ENCODE assay signal across 1 cellular context in genomic region chr3:113533534-113533892, GRCh38.
TF ChIP-seq lines count a peak whose summit lies in the region.

No MANE protein-coding gene starts in this region.

TF ChIP-seq in GM12878, 131 proteins besides CTCF, POLR2A, EP300 and RAD21:
- TF ChIP-seq NBN (IDR thresholded peaks at IDR 0.05): 0 out of 2 replicates have a peak, but pooled peaks have one; percentile 13
- peak; percentile 58; the same call in 1 of the 2 replicates for TF ChIP-seq CREB1 (IDR thresholded peaks at IDR 0.05; ENCODE audit: low read depth)
- TF ChIP-seq SPI1 (IDR thresholded peaks at IDR 0.05; ENCODE audit: borderline replicate concordance, insufficient read depth, low read depth, low read length): peak; percentile 10; the same call in 1 of the 2 replicates
- TF ChIP-seq SIN3A (IDR thresholded peaks at IDR 0.05; ENCODE audit: low read depth, low read length): peak; percentile 52; the same call in 1 of the 2 replicates
- 0 out of 2 replicates have a peak, but pooled peaks have one; percentile 17 for TF ChIP-seq MYB (IDR thresholded peaks at IDR 0.05; ENCODE audit: borderline replicate concordance, low read depth, low read length)
- no peak for TF ChIP-seq PAX5 (IDR thresholded peaks at IDR 0.05; ENCODE audit: borderline replicate concordance, low read depth, low read length)
- TF ChIP-seq SMARCA5 (IDR thresholded peaks at IDR 0.05): peak; percentile 7; the same call in 1 of the 2 replicates
- no peak for TF ChIP-seq ZSCAN29 (IDR thresholded peaks at IDR 0.05)
- peak; percentile 83 for TF ChIP-seq YY1 (IDR thresholded peaks at IDR 0.05; ENCODE audit: low read depth, low read length)
- TF ChIP-seq BHLHE40 (IDR thresholded peaks at IDR 0.05; ENCODE audit: borderline replicate concordance in 1 of 2, low read depth in 2 of 2, low read length in 1 of 2): 0 out of 4 replicates have a peak, but pooled peaks of 1 of the 2 experiments have one; percentile 5
- no peak for TF ChIP-seq EED (IDR thresholded peaks at IDR 0.05; ENCODE audit: low read depth)
- 0 out of 2 replicates have a peak, but pooled peaks have one; percentile 10 for TF ChIP-seq POLR2AphosphoS5 (IDR thresholded peaks at IDR 0.05; ENCODE audit: low read length)
- peak; percentile 22; the same call in 1 of the 2 replicates for TF ChIP-seq FOXM1 (IDR thresholded peaks at IDR 0.05; ENCODE audit: low read depth, low read length)
- TF ChIP-seq TAF1 (IDR thresholded peaks at IDR 0.05; ENCODE audit: borderline replicate concordance, low read depth, low read length): peak; percentile 52; the same call in 1 of the 2 replicates
- 0 out of 2 replicates have a peak, but pooled peaks have one; percentile 44 for TF ChIP-seq MLLT1 (IDR thresholded peaks at IDR 0.05)
- 0 out of 2 replicates have a peak, but pooled peaks have one; percentile 35 for TF ChIP-seq GABPA (IDR thresholded peaks at IDR 0.05; ENCODE audit: low read depth)
- 0 out of 2 replicates have a peak, but pooled peaks have one; percentile 46 for TF ChIP-seq MTA3 (IDR thresholded peaks at IDR 0.05; ENCODE audit: borderline replicate concordance, low read length)
- TF ChIP-seq PBX3 (IDR thresholded peaks at IDR 0.05; ENCODE audit: insufficient replicate concordance, low read depth, low read length): no peak
- 0 out of 2 replicates have a peak, but pooled peaks have one; percentile 5 for TF ChIP-seq RUNX3 (IDR thresholded peaks at IDR 0.05; ENCODE audit: low read length)
- 0 out of 2 replicates have a peak, but pooled peaks have one; percentile 43 for TF ChIP-seq RELB (IDR thresholded peaks at IDR 0.05; ENCODE audit: low read depth)
- TF ChIP-seq ETV6 (conservative IDR thresholded peaks at IDR 0.05 in 1 of 2, IDR thresholded peaks at IDR 0.05 in 1 of 2; ENCODE audit: borderline replicate concordance in 1 of 2, low read depth in 1 of 2): peak in 1 of 2 experiments; percentile 15; a peak in 1 of 4 replicates
- TF ChIP-seq SREBF2 (IDR thresholded peaks at IDR 0.05; ENCODE audit: low read length): no peak
- no peak for TF ChIP-seq RAD51 (IDR thresholded peaks at IDR 0.05)
